Comparison of ENCODE assay signal across 8 cellular contexts in the genomic region with DNA sequence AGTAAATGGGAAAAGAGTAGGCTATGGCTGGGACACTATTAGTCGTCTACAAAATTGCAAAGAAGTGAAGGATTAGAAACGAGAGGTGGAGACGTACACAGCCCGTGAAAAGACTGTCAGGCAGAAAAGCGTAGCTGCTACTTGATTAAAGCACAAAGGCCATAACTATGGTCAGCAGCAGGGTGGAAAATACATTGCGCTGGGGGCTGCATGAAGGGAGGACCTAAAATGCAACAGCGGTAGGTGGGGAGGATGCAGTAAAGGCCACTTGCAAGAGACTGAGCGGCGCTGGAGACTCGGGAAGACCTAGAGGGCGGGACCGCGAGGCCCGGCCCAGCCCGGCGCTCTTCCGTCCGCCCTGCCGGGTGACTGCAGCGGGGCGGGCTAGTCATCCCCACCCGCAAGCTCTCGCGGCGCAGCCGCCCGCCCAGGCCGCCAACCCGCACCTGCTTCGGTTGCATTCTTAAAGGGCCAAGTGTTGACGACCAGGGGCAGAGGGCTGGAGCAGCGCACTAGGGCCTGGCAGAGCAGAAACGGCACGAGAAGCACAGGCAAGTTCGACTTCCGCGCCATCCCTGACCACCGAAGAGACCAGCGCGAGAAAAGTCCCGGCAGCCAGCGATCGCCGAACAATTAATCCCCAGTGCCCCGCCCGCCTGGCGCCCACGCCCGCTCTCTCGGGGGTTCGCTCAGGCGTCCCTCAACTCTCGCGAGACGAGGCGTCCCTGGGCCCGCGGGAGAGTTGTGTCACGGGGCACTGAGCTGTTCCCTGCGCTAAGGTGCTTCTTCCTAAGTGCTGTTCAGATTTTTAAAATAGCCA. TPM values are rescaled to one million over a fixed set of nuclear protein-coding genes. Genes with fewer than 3 reads are reported as not detected.
DNase-seq lines count a peak whose midpoint lies in the region; ATAC-seq and TF ChIP-seq lines count a peak whose summit lies in the region.

Gene AGA, minus strand, starts transcription at position 635 of the 820 bp plus-strand sequence. Its CDS starts 62 bp downstream, at position 573.

- H3K4me3 ChIP-seq in DOHH2 (ENCODE audit: low read length) (peak within 1 kb of the TSS; percentile 93), Karpas-422 (ENCODE audit: low read length) (peak within 1 kb of the TSS; percentile 80), RWPE2 (ENCODE audit: severe bottlenecking) (peak within 1 kb of the TSS; percentile 54)

- H3K9me3 Mint-ChIP-seq in natural killer cell treated with Interleukin-12 subunit alpha and Interleukin-12 subunit beta and Interleukin-15 and Interleukin-18, amount 100 ng/mL, for 72 hours: no peaks in the 10 kb centered on the region

- H3K79me2 ChIP-seq in DOHH2 (ENCODE audit: control insufficient read depth, low read length): peaks cover 14% of the 10 kb centered on the region
- no peaks in the 10 kb centered on the region for H3K79me2 ChIP-seq in Karpas-422 (ENCODE audit: low read length)

- H2AFZ ChIP-seq in Karpas-422 (ENCODE audit: low read length): peak within 1 kb of the TSS; percentile 91

- H3K4me1 ChIP-seq in DOHH2 (ENCODE audit: control insufficient read depth, low read length) (peaks cover 24% of the 10 kb centered on the region), Karpas-422 (ENCODE audit: low read length) (peaks cover 17% of the 10 kb centered on the region), RWPE2 (ENCODE audit: insufficient read depth, poor library complexity, severe bottlenecking) (no peaks in the 10 kb centered on the region)

- H3K27ac Mint-ChIP-seq in natural killer cell treated with Interleukin-12 subunit alpha and Interleukin-12 subunit beta and Interleukin-15 and Interleukin-18, amount 100 ng/mL, for 72 hours: peak within 1 kb of the TSS; percentile 85 to 94

- H3K27ac ChIP-seq in DOHH2 (ENCODE audit: low read depth, low read length): peak within 1 kb of the TSS; percentile 96
- peak within 1 kb of the TSS; percentile 79 for H3K27ac ChIP-seq in Karpas-422 (ENCODE audit: low read length)
- H3K27ac ChIP-seq in RWPE2 (ENCODE audit: poor library complexity, severe bottlenecking): peak within 1 kb of the TSS; percentile 81

- peaks cover 3% of the 10 kb centered on the region; the same call in 1 of the 2 replicates for H3F3A ChIP-seq in DOHH2 (ENCODE audit: control insufficient read depth, insufficient read depth)

- H3K36me3 ChIP-seq in DOHH2 (ENCODE audit: control insufficient read depth, low read length) (peaks cover 20% of the 10 kb centered on the region), Karpas-422 (ENCODE audit: insufficient read depth, low read length) (no peaks in the 10 kb centered on the region), RWPE2 (ENCODE audit: low read depth) (no peaks in the 10 kb centered on the region)

- peak within 1 kb of the TSS; percentile 82 for H3K9ac ChIP-seq in Karpas-422 (ENCODE audit: low read length)

- H3K9me2 ChIP-seq in DOHH2 (replicated peaks; ENCODE audit: control insufficient read depth, low read length): no peaks in the 10 kb centered on the region
- H3K9me2 ChIP-seq in Karpas-422 (replicated peaks; ENCODE audit: insufficient read depth, low read length): no peaks in the 10 kb centered on the region

- TF ChIP-seq CTCF in DOHH2 (IDR thresholded peaks at IDR 0.05; ENCODE audit: low read depth, low read length, poor library complexity, severe bottlenecking) (peak; percentile 25), RWPE2 (IDR thresholded peaks at IDR 0.05; ENCODE audit: poor library complexity, severe bottlenecking) (no peak)

- no peaks in the 10 kb centered on the region for H3K27me3 Mint-ChIP-seq in natural killer cell treated with Interleukin-12 subunit alpha and Interleukin-12 subunit beta and Interleukin-15 and Interleukin-18, amount 100 ng/mL, for 72 hours

- H3K9me3 ChIP-seq in DOHH2 (ENCODE audit: control insufficient read depth, insufficient read depth, low read length): no peaks in the 10 kb centered on the region
- H3K9me3 ChIP-seq in Karpas-422 (ENCODE audit: low read length): no peaks in the 10 kb centered on the region
- H3K9me3 ChIP-seq in RWPE2 (ENCODE audit: severe bottlenecking): no peaks in the 10 kb centered on the region

- DNase-seq in Karpas-422 (peak; percentile 93), RWPE2 (ENCODE audit: low spot score) (peak; percentile 94), fibroblast of peridontal ligament (ENCODE audit: extremely low read depth) (peak; percentile 90)
- DNase-seq in activated T-helper 9 cell treated with anti-CD3 and anti-CD28 coated beads, Interleukin-2, amount 50 U/mL, for 16 hours (ENCODE audit: low read depth): peak; percentile 94
- DNase-seq in natural killer cell treated with Interleukin-12 subunit alpha and Interleukin-12 subunit beta and Interleukin-15 and Interleukin-18, amount 100 ng/mL, for 72 hours (ENCODE audit: low spot score): peak; percentile 98
- peak; percentile 97 for DNase-seq in stimulated activated naive CD8-positive, alpha-beta T cell treated with anti-CD3 and anti-CD28 coated beads, Interleukin-15, Interleukin-2, amounts not matched to agents 100 U/mL and 50 U/mL, for 24 hours

- H3K4me3 Mint-ChIP-seq in natural killer cell treated with Interleukin-12 subunit alpha and Interleukin-12 subunit beta and Interleukin-15 and Interleukin-18, amount 100 ng/mL, for 72 hours: peak within 1 kb of the TSS; percentile 89

- H3K27me3 ChIP-seq in DOHH2 (ENCODE audit: control insufficient read depth, low read length): no peaks in the 10 kb centered on the region
- no peaks in the 10 kb centered on the region for H3K27me3 ChIP-seq in Karpas-422 (ENCODE audit: low read length)
- H3K27me3 ChIP-seq in RWPE2 (ENCODE audit: insufficient read depth, poor library complexity, severe bottlenecking): no peaks in the 10 kb centered on the region

- ATAC-seq in GM21825 (IDR thresholded peaks at IDR 0.05; ENCODE audit: unreplicated experiment) (peak; percentile 90), RWPE2 (ENCODE audit: low read depth) (peak; percentile 96)
- ATAC-seq in natural killer cell treated with Interleukin-12 subunit alpha and Interleukin-12 subunit beta and Interleukin-15 and Interleukin-18, amount 100 ng/mL, for 72 hours: peak; percentile 97 to 98
- ATAC-seq in stimulated activated naive CD8-positive, alpha-beta T cell treated with anti-CD3 and anti-CD28 coated beads, Interleukin-15, Interleukin-2, amounts not matched to agents 100 U/mL and 50 U/mL, for 24 hours: peak; percentile 95

- H3K4me2 ChIP-seq in DOHH2 (ENCODE audit: low read length) (peak within 1 kb of the TSS; percentile 85), Karpas-422 (ENCODE audit: low read depth, low read length, poor library complexity, severe bottlenecking) (peak within 1 kb of the TSS; percentile 85)

- peaks cover 3% of the 10 kb centered on the region for H3K36me3 Mint-ChIP-seq in natural killer cell treated with Interleukin-12 subunit alpha and Interleukin-12 subunit beta and Interleukin-15 and Interleukin-18, amount 100 ng/mL, for 72 hours

- H4K20me1 ChIP-seq in DOHH2 (ENCODE audit: control insufficient read depth, insufficient read depth, low read depth, low read length) (no peaks in the 10 kb centered on the region), Karpas-422 (ENCODE audit: insufficient read depth, low read depth, low read length) (no peaks in the 10 kb centered on the region)

- peaks cover 17 to 19% of the 10 kb centered on the region in 2 donors for H3K4me1 Mint-ChIP-seq in natural killer cell treated with Interleukin-12 subunit alpha and Interleukin-12 subunit beta and Interleukin-15 and Interleukin-18, amount 100 ng/mL, for 72 hours (ENCODE audit: low read depth in 2 of 2)

RNA-seq across cellular contexts. Expression of gene AGA, which starts in this region (rescaled TPM):
- 13.3 and 21.1 TPM in 2 replicates for total RNA-seq in Karpas-422 (2014; rRNA removed; shearing (Covaris generic); ENCODE audit: low replicate concordance)
- total RNA-seq in natural killer cell treated with Interleukin-12 subunit alpha and Interleukin-12 subunit beta and Interleukin-15 and Interleukin-18, amount 100 ng/mL, for 72 hours: 10 to 100 TPM; 14.8 to 15.1 TPM

Comparison
In these comparisons a context has a peak if more than half of its experiments do, and no peak if none do; other contexts are left out.
1. Peak in every context shown above with its lines: DNase-seq, ATAC-seq, H3K4me3 ChIP-seq and H3K27ac ChIP-seq.